ENCODE assay signal across 8 cellular contexts in genomic region chr19:1076951-1077350, GRCh38. TPM values are rescaled to one million over a fixed set of nuclear protein-coding genes. Genes with fewer than 3 reads are reported as not detected.
DNase-seq lines count a peak whose midpoint lies in the region; ATAC-seq and TF ChIP-seq lines count a peak whose summit lies in the region.

No MANE protein-coding gene starts in this region.

- DNase-seq in GDM1 (lab: John Stamatoyannopoulos, UW) (peak; percentile 58), NK-92 (lab: John Stamatoyannopoulos, UW; ENCODE audit: unreplicated experiment) (peak; percentile 51), right cardiac atrium (peak; percentile 42 to 86 (median 83)), NCI-H345 treated with DMSO at 0.1 percent for 48 hours (lab: John Stamatoyannopoulos, UW; ENCODE audit: unreplicated experiment) (no peak)
- DNase-seq in activated T-cell treated with anti-CD3 and anti-CD28 coated beads, Interleukin-2, amount 50 U/mL, for 24 hours = peak; percentile 89
- DNase-seq in stimulated activated CD8-positive, alpha-beta memory T cell treated with anti-CD3 and anti-CD28 coated beads, Interleukin-15, amount 100 ng/mL, for 1 hour (ENCODE audit: low read depth) = peak; percentile 74

- CTCF ChIA-PET in HEK293 (lab: Yijun Ruan, JAX) = interaction anchor here (0.6 to 1.4 kb wide), 2 partner anchors 12 to 16 kb away, joined by 4 read pairs; no protein-coding TSS in a partner anchor

- H3K9me3 ChIP-seq in HEK293 (ENCODE audit: control insufficient read depth, insufficient read depth, low read depth, low read length) (no peaks in the 10 kb centered on the region), right cardiac atrium (ENCODE audit: control insufficient read depth, low read length) (no peaks in the 10 kb centered on the region)

- H3K4me3 Mint-ChIP-seq in activated T-cell treated with anti-CD3 and anti-CD28 coated beads, Interleukin-2, amount 50 U/mL, for 24 hours = peak overlapping the region; percentile 71

- H3K4me1 ChIP-seq in HEK293 (ENCODE audit: control insufficient read depth, insufficient read depth, low read length) = no peaks in the 10 kb centered on the region
- H3K4me1 ChIP-seq in right cardiac atrium (ENCODE audit: control insufficient read depth, insufficient read depth, low read length) = no peaks in the 10 kb centered on the region

- H3K4me3 ChIP-seq in HEK293 (ENCODE audit: low read depth, low read length) (no peak overlapping the region), right cardiac atrium (ENCODE audit: low read length) (no peak overlapping the region)

- no peaks in the 10 kb centered on the region for H3K9me3 Mint-ChIP-seq in activated T-cell treated with anti-CD3 and anti-CD28 coated beads, Interleukin-2, amount 50 U/mL, for 24 hours

- POLR2A ChIA-PET in HEK293 (lab: Yijun Ruan, JAX) = no interaction called here

- peaks cover 73% of the 10 kb centered on the region for H3K4me1 Mint-ChIP-seq in activated T-cell treated with anti-CD3 and anti-CD28 coated beads, Interleukin-2, amount 50 U/mL, for 24 hours (ENCODE audit: low read depth)

- intact Hi-C loops in right cardiac atrium (cut with DNase I) = no loop called here

- no peak for TF ChIP-seq CTCF in HEK293 (tag by site-specific recombination; IDR thresholded peaks at IDR 0.05)

- H3K27ac Mint-ChIP-seq in activated T-cell treated with anti-CD3 and anti-CD28 coated beads, Interleukin-2, amount 50 U/mL, for 24 hours = peak overlapping the region; percentile 92

- WGBS in right cardiac atrium = 58% methylated on average over 16 of the region's 16 CpGs

- H3K27me3 Mint-ChIP-seq in activated T-cell treated with anti-CD3 and anti-CD28 coated beads, Interleukin-2, amount 50 U/mL, for 24 hours = no peaks in the 10 kb centered on the region

- H3K36me3 Mint-ChIP-seq in activated T-cell treated with anti-CD3 and anti-CD28 coated beads, Interleukin-2, amount 50 U/mL, for 24 hours (ENCODE audit: low read depth) = peaks cover 85% of the 10 kb centered on the region

- no peaks in the 10 kb centered on the region for H3K27me3 ChIP-seq in right cardiac atrium (ENCODE audit: control insufficient read depth, insufficient read depth)

- H3K27ac ChIP-seq in HEK293 (ENCODE audit: extremely low read depth, low read depth, low read length) = no peak overlapping the region
- H3K27ac ChIP-seq in right cardiac atrium (ENCODE audit: low read length) = no peak overlapping the region

- no peaks in the 10 kb centered on the region for H3K36me3 ChIP-seq in HEK293 (ENCODE audit: control insufficient read depth in 2 of 2, insufficient read depth in 1 of 2, low read length in 2 of 2)

- peak in 1 of 2 donors; percentile 6 for ATAC-seq in right cardiac atrium
- no peak for ATAC-seq in GM21576 (IDR thresholded peaks at IDR 0.05; ENCODE audit: unreplicated experiment)

TF ChIP-seq in HEK293, 187 proteins besides CTCF, POLR2A, EP300 and RAD21:
- TF ChIP-seq ZNF114 (tag by site-specific recombination; IDR thresholded peaks at IDR 0.05) (no peak), ZNF792 (tag by site-specific recombination; IDR thresholded peaks at IDR 0.05) (no peak), GLIS2 (tag by site-specific recombination; IDR thresholded peaks at IDR 0.05) (no peak), ZNF239 (tag by site-specific recombination; IDR thresholded peaks at IDR 0.05) (no peak), EGR2 (tag by site-specific recombination; IDR thresholded peaks at IDR 0.05; ENCODE audit: low read depth) (peak; percentile 37; the same call in 1 of the 2 replicates), SCRT2 (tag by site-specific recombination; IDR thresholded peaks at IDR 0.05) (no peak), BCL6B (tag by site-specific recombination; IDR thresholded peaks at IDR 0.05) (no peak), ZNF704 (tag by site-specific recombination; IDR thresholded peaks at IDR 0.05) (no peak), ZNF416 (tag by site-specific recombination; IDR thresholded peaks at IDR 0.05) (no peak), ZNF155 (tag by site-specific recombination; IDR thresholded peaks at IDR 0.05) (no peak), ZNF596 (tag by site-specific recombination; IDR thresholded peaks at IDR 0.05) (no peak), PRDM2 (tag by site-specific recombination; IDR thresholded peaks at IDR 0.05; ENCODE audit: borderline replicate concordance) (no peak), SP2 (tag by site-specific recombination; IDR thresholded peaks at IDR 0.05) (no peak), ZNF2 (tag by site-specific recombination; IDR thresholded peaks at IDR 0.05) (no peak), ZFHX2 (tag by site-specific recombination; conservative IDR thresholded peaks at IDR 0.05) (0 out of 2 replicates have a peak, but pooled peaks have one; percentile 10), ZNF777 (tag by site-specific recombination; IDR thresholded peaks at IDR 0.05; ENCODE audit: borderline replicate concordance) (no peak), ZNF670 (tag by site-specific recombination; IDR thresholded peaks at IDR 0.05; ENCODE audit: low read depth) (no peak), ZNF549 (tag by site-specific recombination; IDR thresholded peaks at IDR 0.05) (no peak), SCRT1 (tag by site-specific recombination; IDR thresholded peaks at IDR 0.05; ENCODE audit: borderline replicate concordance) (0 out of 2 replicates have a peak, but pooled peaks have one; percentile 30), MZF1 (tag by site-specific recombination; IDR thresholded peaks at IDR 0.05; ENCODE audit: borderline replicate concordance) (no peak)

RNA-seq across cellular contexts. Expression of gene ARHGAP45, which starts 10.0 kb away (rescaled TPM):
- 10 to 100 TPM in 1 of 4 donors, 1 to 10 TPM in 3; 7.7 to 10.4 (median 9.2) TPM for total RNA-seq in right cardiac atrium
- polyA plus RNA-seq in right cardiac atrium = 5.9 TPM

RNA-seq across cellular contexts. Expression of gene POLR2E, which starts 18.2 kb away (rescaled TPM):
- 100 to 1,000 TPM; 110 to 145 (median 131) TPM for total RNA-seq in right cardiac atrium
- polyA plus RNA-seq in right cardiac atrium = 179 TPM

RNA-seq across cellular contexts. Expression of gene GPX4, which starts 26.8 kb away (rescaled TPM):
- 100 to 1,000 TPM; 300 to 374 (median 359) TPM for total RNA-seq in right cardiac atrium
- polyA plus RNA-seq in right cardiac atrium = 713 TPM

RNA-seq across cellular contexts. Expression of gene ABCA7, which starts 37.0 kb away (rescaled TPM):
- total RNA-seq in right cardiac atrium = 10 to 100 TPM in 1 of 4 donors, 1 to 10 TPM in 3; 7.3 to 10.4 (median 8.7) TPM
- polyA plus RNA-seq in right cardiac atrium = 9.1 TPM

RNA-seq across cellular contexts. Expression of gene CNN2, which starts 50.5 kb away (rescaled TPM):
- total RNA-seq in right cardiac atrium = 10 to 100 TPM; 57.4 to 75.9 (median 63.8) TPM
- polyA plus RNA-seq in right cardiac atrium = 52.1 TPM
